26 cellular contexts compared by ENCODE assay signal in genomic region chr22:33524511-33525270, GRCh38.
DNase-seq lines count a peak whose midpoint lies in the region; ATAC-seq and TF ChIP-seq lines count a peak whose summit lies in the region.
"Had no signal": no experiment of that assay in that cellular context is flagged by ENCODE, and none has a peak within 500 bp of the region (broad histone marks: within the 10 kb centered on the region; RNA-seq: fewer than 3 reads in every experiment).

No MANE protein-coding gene starts in this region.

- no peak overlapping the region for H3K9ac ChIP-seq in neuronal stem cell (ENCODE audit: low read depth, low read length, poor library complexity)

- no peak overlapping the region for H2AK5ac ChIP-seq in neuronal stem cell (ENCODE audit: low read depth, low read length)

- H3K18ac ChIP-seq in neuronal stem cell (ENCODE audit: low read length): no peak overlapping the region

- no peak for ATAC-seq in activated B cell treated with CpG ODN at 0.5 μM for 24 hours (ENCODE audit: low read depth)
- no peak for ATAC-seq in stimulated activated naive B cell treated with anti-CD40 and anti-IgM and Interleukin-4, amounts not matched to agents 10 μg/mL and 1 μg/mL and 100 μg/mL, for 72 hours (replicated peaks)
- no peak for ATAC-seq in effector memory CD8-positive, alpha-beta T cell (replicated peaks)
- ATAC-seq in HG03039 (IDR thresholded peaks at IDR 0.05; ENCODE audit: unreplicated experiment): no peak
- ATAC-seq: activated CD8-positive, alpha-beta memory T cell treated with anti-CD3 and anti-CD28 coated beads, Interleukin-2, amount 10 ng/mL, durations not matched to agents 7 days and 5 days; lower lobe of right lung; Right ventricle myocardium inferior had no signal

- H3K14ac ChIP-seq in neuronal stem cell (ENCODE audit: low read length): no peak overlapping the region

- no peak overlapping the region for H4K91ac ChIP-seq in neuronal stem cell (ENCODE audit: low read depth, low read length, poor library complexity)

- H3K9me3 Mint-ChIP-seq in activated B cell treated with CpG ODN at 0.5 μM for 24 hours: peaks cover 2% of the 10 kb centered on the region
- no peaks in the 10 kb centered on the region for H3K9me3 Mint-ChIP-seq in stimulated activated naive B cell treated with anti-CD40 and anti-IgM and Interleukin-4, amounts not matched to agents 10 μg/mL and 1 μg/mL and 100 μg/mL, for 72 hours
- peaks cover 4 to 6% of the 10 kb centered on the region in 2 donors for H3K9me3 Mint-ChIP-seq in effector memory CD8-positive, alpha-beta T cell

- POLR2A ChIA-PET in activated B cell treated with CpG ODN at 0.5 μM for 24 hours (lab: Charles Lee): interaction anchor here (0.6 kb wide), 1 partner anchor 398 kb away, joined by 8 read pairs; no protein-coding TSS in a partner anchor

- H2BK120ac ChIP-seq in neuronal stem cell (ENCODE audit: low read depth, low read length): no peak overlapping the region

- no peak overlapping the region for H2BK12ac ChIP-seq in neuronal stem cell (ENCODE audit: low read length)

- no peak overlapping the region for H4K8ac ChIP-seq in neuronal stem cell (ENCODE audit: low read depth, low read length)

- CTCF ChIA-PET in activated B cell treated with CpG ODN at 0.5 μM for 24 hours (lab: Charles Lee): interaction anchor here (1.2 kb wide), 1 partner anchor 54 kb away, joined by 5 read pairs; no protein-coding TSS in a partner anchor

- H3K4me1 ChIP-seq in neuronal stem cell (ENCODE audit: control insufficient read depth in 2 of 2, insufficient read depth in 1 of 2, low read depth in 1 of 2, low read length in 2 of 2): peaks cover under 1 to 10% of the 10 kb centered on the region in 2 donors
- H3K4me1 ChIP-seq: lower lobe of right lung, testis, uterus had no signal

- peak overlapping the region; percentile 47 for H3K27ac Mint-ChIP-seq in activated B cell treated with CpG ODN at 0.5 μM for 24 hours
- H3K27ac Mint-ChIP-seq in stimulated activated naive B cell treated with anti-CD40 and anti-IgM and Interleukin-4, amounts not matched to agents 10 μg/mL and 1 μg/mL and 100 μg/mL, for 72 hours: peak overlapping the region; percentile 69
- H3K27ac Mint-ChIP-seq in effector memory CD8-positive, alpha-beta T cell: no peak overlapping the region
- H3K27ac Mint-ChIP-seq: activated CD8-positive, alpha-beta memory T cell treated with anti-CD3 and anti-CD28 coated beads, Interleukin-2, amount 10 ng/mL, durations not matched to agents 7 days and 5 days; activated naive CD4-positive, alpha-beta T cell treated with anti-CD3 and anti-CD28 coated beads for 36 hours had no signal

- no peaks in the 10 kb centered on the region for H3K79me1 ChIP-seq in neuronal stem cell (ENCODE audit: low read depth, low read length)

- H3K4me3 ChIP-seq in neuronal stem cell (ENCODE audit: low read length in 2 of 2): no peak overlapping the region
- H3K4me3 ChIP-seq: esophagus muscularis mucosa, lower lobe of right lung, testis, uterus had no signal

- H3K36me3 ChIP-seq in neuronal stem cell (replicated peaks in 1 of 2; ENCODE audit: control insufficient read depth in 2 of 2, insufficient read depth in 2 of 2, low read length in 2 of 2): peaks cover 0 to 2% of the 10 kb centered on the region in 2 donors
- H3K36me3 ChIP-seq: lower lobe of right lung, uterus, WERI-Rb-1 had no signal

- DNase-seq in NCI-H2171 treated with DMSO at 0.1 percent for 48 hours (lab: John Stamatoyannopoulos, UW) (peak; percentile 31), NCI-H2171 (lab: John Stamatoyannopoulos, UW) (no peak), activated B cell treated with CpG ODN at 0.5 μM for 24 hours (no peak), kidney tubule cell (ENCODE audit: low spot score) (peak; percentile 85), neuronal stem cell (ENCODE audit: low spot score) (no peak)
- DNase-seq in stimulated activated naive B cell treated with anti-CD40 and anti-IgM and Interleukin-4, amounts not matched to agents 10 μg/mL and 1 μg/mL and 100 μg/mL, for 72 hours: no peak
- DNase-seq in effector memory CD8-positive, alpha-beta T cell: no peak
- DNase-seq: activated CD4-positive, alpha-beta T cell treated with anti-CD3 and anti-CD28 coated beads, Interleukin-2, amount 50 U/mL, for 1 hour; activated CD8-positive, alpha-beta memory T cell treated with anti-CD3 and anti-CD28 coated beads, Interleukin-2, amount 10 ng/mL, durations not matched to agents 7 days and 5 days; activated naive CD4-positive, alpha-beta T cell treated with anti-CD3 and anti-CD28 coated beads for 36 hours; effector CD8-positive, alpha-beta T cell; hippocampal formation; islet precursor cell; KG1; lower lobe of right lung; MM.1S; NCI-H1417; stimulated activated CD4-positive, alpha-beta T cell treated with anti-CD3 and anti-CD28 coated beads, Interleukin-2, amount 100 ng/mL, for 48 hours; stimulated activated naive CD4-positive, alpha-beta T cell; T-helper 9 cell; testis; uterus; WERI-Rb-1 had no signal

- no CpG with 5 or more reads among the region's 4 CpGs for WGBS in neuronal stem cell (ENCODE audit: extremely low coverage in 2 of 2, insufficient read length in 2 of 2, insufficient replicate concordance in 1 of 2), 2 donors

- no peak overlapping the region for H3K4me2 ChIP-seq in neuronal stem cell (ENCODE audit: insufficient read depth, low read length, poor library complexity, severe bottlenecking)

- no peak for TF ChIP-seq CTCF in activated B cell treated with CpG ODN at 0.5 μM for 24 hours (IDR thresholded peaks at IDR 0.05)

- intact Hi-C loops in activated B cell treated with CpG ODN at 0.5 μM for 24 hours (cut with micrococcal nuclease): no loop called here

- no peaks in the 10 kb centered on the region for H3K27me3 Mint-ChIP-seq in activated B cell treated with CpG ODN at 0.5 μM for 24 hours
- no peaks in the 10 kb centered on the region for H3K27me3 Mint-ChIP-seq in stimulated activated naive B cell treated with anti-CD40 and anti-IgM and Interleukin-4, amounts not matched to agents 10 μg/mL and 1 μg/mL and 100 μg/mL, for 72 hours
- no peaks in the 10 kb centered on the region for H3K27me3 Mint-ChIP-seq in effector memory CD8-positive, alpha-beta T cell
- H3K27me3 Mint-ChIP-seq: activated CD8-positive, alpha-beta memory T cell treated with anti-CD3 and anti-CD28 coated beads, Interleukin-2, amount 10 ng/mL, durations not matched to agents 7 days and 5 days had no signal

- H3K23ac ChIP-seq in neuronal stem cell (ENCODE audit: low read depth, low read length, poor library complexity): no peak overlapping the region

- H3K27me3 ChIP-seq in neuronal stem cell (ENCODE audit: control insufficient read depth in 3 of 3, insufficient read depth in 3 of 3, low read depth in 1 of 3, low read length in 3 of 3): no peaks in the 10 kb centered on the region
- H3K27me3 ChIP-seq: esophagus muscularis mucosa, testis, uterus had no signal

- H3K4me1 Mint-ChIP-seq in activated B cell treated with CpG ODN at 0.5 μM for 24 hours: peaks cover 57% of the 10 kb centered on the region
- peaks cover 37 to 72% of the 10 kb centered on the region in 2 donors for H3K4me1 Mint-ChIP-seq in stimulated activated naive B cell treated with anti-CD40 and anti-IgM and Interleukin-4, amounts not matched to agents 10 μg/mL and 1 μg/mL and 100 μg/mL, for 72 hours
- H3K4me1 Mint-ChIP-seq in effector memory CD8-positive, alpha-beta T cell (ENCODE audit: low read depth in 2 of 2): no peaks in the 10 kb centered on the region
- H3K4me1 Mint-ChIP-seq: activated CD8-positive, alpha-beta memory T cell treated with anti-CD3 and anti-CD28 coated beads, Interleukin-2, amount 10 ng/mL, durations not matched to agents 7 days and 5 days had no signal

- peaks cover 2 to 12% of the 10 kb centered on the region in 2 donors for H3K9me3 ChIP-seq in neuronal stem cell (replicated peaks in 1 of 2; ENCODE audit: control insufficient read depth in 2 of 2, insufficient read depth in 1 of 2, low read depth in 1 of 2, low read length in 2 of 2)
- H3K9me3 ChIP-seq: lower lobe of right lung, testis had no signal

- no peak overlapping the region for H2BK15ac ChIP-seq in neuronal stem cell (ENCODE audit: low read length)

- H2AFZ ChIP-seq in neuronal stem cell (ENCODE audit: low read length): no peak overlapping the region

- H3K4ac ChIP-seq in neuronal stem cell (ENCODE audit: low read length): no peak overlapping the region

- no peak overlapping the region for H3K4me3 Mint-ChIP-seq in activated B cell treated with CpG ODN at 0.5 μM for 24 hours
- peak overlapping the region in 1 of 2 donors; percentile 36 for H3K4me3 Mint-ChIP-seq in stimulated activated naive B cell treated with anti-CD40 and anti-IgM and Interleukin-4, amounts not matched to agents 10 μg/mL and 1 μg/mL and 100 μg/mL, for 72 hours
- no peak overlapping the region for H3K4me3 Mint-ChIP-seq in effector memory CD8-positive, alpha-beta T cell
- H3K4me3 Mint-ChIP-seq: activated CD8-positive, alpha-beta memory T cell treated with anti-CD3 and anti-CD28 coated beads, Interleukin-2, amount 10 ng/mL, durations not matched to agents 7 days and 5 days; activated naive CD4-positive, alpha-beta T cell treated with anti-CD3 and anti-CD28 coated beads for 36 hours had no signal

- H3K27ac ChIP-seq in neuronal stem cell (replicated peaks; ENCODE audit: low read length): no peak overlapping the region
- H3K27ac ChIP-seq: esophagus muscularis mucosa, lower lobe of right lung, testis, uterus, WERI-Rb-1 had no signal

- H2BK5ac ChIP-seq in neuronal stem cell (ENCODE audit: low read length): no peak overlapping the region

- peaks cover 4% of the 10 kb centered on the region for H3K36me3 Mint-ChIP-seq in activated B cell treated with CpG ODN at 0.5 μM for 24 hours (ENCODE audit: low read depth)
- H3K36me3 Mint-ChIP-seq in stimulated activated naive B cell treated with anti-CD40 and anti-IgM and Interleukin-4, amounts not matched to agents 10 μg/mL and 1 μg/mL and 100 μg/mL, for 72 hours: peaks cover 8 to 18% of the 10 kb centered on the region in 2 donors
- H3K36me3 Mint-ChIP-seq in effector memory CD8-positive, alpha-beta T cell (ENCODE audit: insufficient read depth): no peaks in the 10 kb centered on the region
- H3K36me3 Mint-ChIP-seq: activated CD8-positive, alpha-beta memory T cell treated with anti-CD3 and anti-CD28 coated beads, Interleukin-2, amount 10 ng/mL, durations not matched to agents 7 days and 5 days had no signal

Comparison
In these comparisons a context has a peak if more than half of its experiments do, and no peak if none do; other contexts are left out.
1. DNase-seq: peak in NCI-H2171 treated with DMSO at 0.1 percent for 48 hours (single experiment) and kidney tubule cell (single experiment); none in NCI-H2171 (single experiment), activated B cell treated with CpG ODN at 0.5 μM for 24 hours (single experiment), stimulated activated naive B cell treated with anti-CD40 and anti-IgM and Interleukin-4, amounts not matched to agents 10 μg/mL and 1 μg/mL and 100 μg/mL, for 72 hours (single experiment), neuronal stem cell (single experiment) and effector memory CD8-positive, alpha-beta T cell (0 of 3).
2. H3K27ac Mint-ChIP-seq: peak in activated B cell treated with CpG ODN at 0.5 μM for 24 hours (single experiment) and stimulated activated naive B cell treated with anti-CD40 and anti-IgM and Interleukin-4, amounts not matched to agents 10 μg/mL and 1 μg/mL and 100 μg/mL, for 72 hours (single experiment); none in effector memory CD8-positive, alpha-beta T cell (0 of 2).